In the genomic region with DNA sequence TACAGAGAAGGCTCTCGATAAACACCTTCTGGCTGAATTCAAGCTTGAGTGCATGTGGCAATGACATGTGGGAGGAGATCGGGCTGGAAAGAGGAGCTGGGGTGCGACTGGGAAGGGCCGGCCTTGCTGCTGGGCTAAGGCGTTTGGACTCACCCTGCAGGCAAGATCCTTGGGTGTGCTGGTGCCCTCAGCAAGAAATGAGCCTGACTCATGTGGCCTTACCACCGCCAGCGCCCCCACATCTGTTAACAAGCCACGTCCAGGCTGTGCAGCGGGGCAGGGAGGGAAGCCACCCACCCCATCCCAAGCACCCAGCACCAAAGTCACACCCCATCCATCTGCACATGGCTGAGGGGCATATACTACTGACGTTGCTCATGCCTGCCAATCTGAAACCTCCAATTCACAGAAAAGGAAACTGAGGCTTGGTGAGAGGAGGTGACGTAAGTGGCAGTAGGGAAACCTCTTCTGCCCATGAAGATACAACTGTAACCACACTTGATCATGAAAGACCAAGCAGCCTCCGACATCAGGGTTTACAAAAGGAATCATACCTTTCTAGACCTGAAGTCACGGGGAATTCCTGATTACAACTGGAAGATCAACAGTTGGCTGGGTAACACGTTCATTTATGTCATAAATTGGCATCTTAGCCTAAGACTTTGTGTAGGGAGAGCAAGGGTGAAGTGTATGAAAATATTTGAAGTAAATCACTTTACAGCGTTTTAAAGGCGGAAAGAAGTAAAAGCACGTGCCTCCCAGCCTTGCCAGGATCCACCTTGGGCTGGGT, we compare ENCODE assay signal across 8 cellular contexts. TPM values are rescaled to one million over a fixed set of nuclear protein-coding genes. Genes with fewer than 3 reads are reported as not detected.
DNase-seq lines count a peak whose midpoint lies in the region; ATAC-seq and TF ChIP-seq lines count a peak whose summit lies in the region.

No MANE protein-coding gene starts in this region.

- H3K4me2 ChIP-seq in KMS-11: peak overlapping the region; percentile 97

- H3K4me3 ChIP-seq in AG04450 (ENCODE audit: low read depth, low read length) (peak overlapping the region; percentile 92), KMS-11 (IDR thresholded peaks at IDR 0.05; ENCODE audit: insufficient read depth, low read depth, low read length) (no peak overlapping the region), duodenal mucosa (ENCODE audit: low read depth in 1 of 2, low read length in 2 of 2) (peak overlapping the region; percentile 89 to 93), muscle layer of duodenum (ENCODE audit: low read depth in 1 of 2, low read length in 2 of 2) (peak overlapping the region; percentile 84)

- H3K36me3 ChIP-seq in KMS-11 (ENCODE audit: insufficient read depth) (no peaks in the 10 kb centered on the region), duodenal mucosa (ENCODE audit: control insufficient read depth in 1 of 2, insufficient read depth in 2 of 2, low read length in 2 of 2) (peaks cover 6 to 14% of the 10 kb centered on the region in 2 donors), muscle layer of duodenum (ENCODE audit: control insufficient read depth in 1 of 2, insufficient read depth in 2 of 2, low read length in 2 of 2) (peaks cover 6 to 22% of the 10 kb centered on the region in 2 donors)

- no peak for DNase-seq in AG04450 (ENCODE audit: low read depth, low spot score)
- DNase-seq in NOMO-1 (lab: John Stamatoyannopoulos, UW; ENCODE audit: unreplicated experiment in 2 of 2): no peak
- no peak for DNase-seq in activated CD4-positive, alpha-beta T cell treated with anti-CD3 and anti-CD28 coated beads for 4 hours
- no peak for DNase-seq in SHP77 (lab: John Stamatoyannopoulos, UW)

- H2AFZ ChIP-seq in KMS-11 (ENCODE audit: low read depth): peak overlapping the region; percentile 93

- H3K27me3 ChIP-seq in AG04450 (ENCODE audit: control insufficient read depth, insufficient read depth, low read length): peaks cover 3% of the 10 kb centered on the region
- no peaks in the 10 kb centered on the region for H3K27me3 ChIP-seq in KMS-11 (ENCODE audit: insufficient read depth, low read depth)
- no peaks in the 10 kb centered on the region for H3K27me3 ChIP-seq in duodenal mucosa (ENCODE audit: control insufficient read depth in 1 of 2, insufficient read depth in 2 of 2, low read length in 2 of 2)
- no peaks in the 10 kb centered on the region for H3K27me3 ChIP-seq in muscle layer of duodenum (ENCODE audit: low read depth, low read length)

- ATAC-seq in GM18858 (IDR thresholded peaks at IDR 0.05; ENCODE audit: unreplicated experiment): no peak

- POLR2A ChIA-PET in AG04450 (lab: Yijun Ruan, JAX): interaction anchor here (0.5 to 3.4 kb wide), 3 partner anchors 202 to 206 kb away, joined by 3 to 15 read pairs (median 14); a partner anchor contains a TSS

- no peak overlapping the region for H3K27ac ChIP-seq in AG04450 (ENCODE audit: low read depth, low read length)
- no peak overlapping the region for H3K27ac ChIP-seq in KMS-11
- no peak overlapping the region for H3K27ac ChIP-seq in duodenal mucosa (ENCODE audit: low read depth, low read length)
- H3K27ac ChIP-seq in muscle layer of duodenum (ENCODE audit: low read length): no peak overlapping the region

- no peaks in the 10 kb centered on the region for H4K20me1 ChIP-seq in KMS-11 (ENCODE audit: insufficient read depth)

- H3K4me1 ChIP-seq in KMS-11 (ENCODE audit: low read depth, poor library complexity, severe bottlenecking): peaks cover 10% of the 10 kb centered on the region
- peaks cover 26 to 28% of the 10 kb centered on the region in 2 donors for H3K4me1 ChIP-seq in duodenal mucosa (ENCODE audit: control insufficient read depth in 1 of 2, insufficient read depth in 2 of 2, low read length in 2 of 2)
- H3K4me1 ChIP-seq in muscle layer of duodenum (ENCODE audit: control insufficient read depth in 1 of 2, insufficient read depth in 2 of 2, low read length in 2 of 2): peaks cover 6 to 34% of the 10 kb centered on the region in 2 donors

- CTCF ChIA-PET in AG04450 (lab: Charles Lee): interaction anchor here (0.8 to 6.4 kb wide), 18 partner anchors 8 to 323 kb away, joined by 3 to 40 read pairs (median 10); no protein-coding TSS in a partner anchor

- TF ChIP-seq CTCF in AG04450 (IDR thresholded peaks at IDR 0.05; ENCODE audit: low read depth, low read length) (no peak), KMS-11 (conservative IDR thresholded peaks at IDR 0.05; ENCODE audit: low read depth, low read length) (no peak)

- H3K9me3 ChIP-seq in AG04450 (ENCODE audit: control insufficient read depth, insufficient read depth, low read length): no peaks in the 10 kb centered on the region
- no peaks in the 10 kb centered on the region for H3K9me3 ChIP-seq in duodenal mucosa (ENCODE audit: control insufficient read depth in 1 of 2, low read length in 2 of 2)
- no peaks in the 10 kb centered on the region for H3K9me3 ChIP-seq in muscle layer of duodenum (ENCODE audit: control insufficient read depth in 1 of 2, low read length in 2 of 2)

- peak overlapping the region; percentile 78; the same call in 1 of the 2 replicates for H3K9ac ChIP-seq in KMS-11
- peak overlapping the region; percentile 86 to 98 for H3K9ac ChIP-seq in duodenal mucosa (ENCODE audit: low read depth in 1 of 2, low read length in 2 of 2)

- H3K79me2 ChIP-seq in KMS-11 (ENCODE audit: insufficient read depth, low read depth): no peaks in the 10 kb centered on the region; the same call in 1 of the 2 replicates

RNA-seq across cellular contexts. Expression of a gene that starts 1.1 kb away (rescaled TPM):
- 14.2 and 16.1 TPM in 2 replicates for polyA plus RNA-seq in AG04450 (2011; rRNA removed)
- 17.9 and 19.2 TPM in 2 replicates for polyA minus RNA-seq in AG04450 (2011; rRNA and poly(A)+ RNA removed)

RNA-seq across cellular contexts. Expression of a gene that starts 17.2 kb away (rescaled TPM):
- polyA plus RNA-seq in AG04450 (2011; rRNA removed): 0.01 TPM in 2 replicates
- polyA minus RNA-seq in AG04450 (2011; rRNA and poly(A)+ RNA removed): 0.05 TPM in 1 of 2 replicates, not detected in the other
